In the genomic region with DNA sequence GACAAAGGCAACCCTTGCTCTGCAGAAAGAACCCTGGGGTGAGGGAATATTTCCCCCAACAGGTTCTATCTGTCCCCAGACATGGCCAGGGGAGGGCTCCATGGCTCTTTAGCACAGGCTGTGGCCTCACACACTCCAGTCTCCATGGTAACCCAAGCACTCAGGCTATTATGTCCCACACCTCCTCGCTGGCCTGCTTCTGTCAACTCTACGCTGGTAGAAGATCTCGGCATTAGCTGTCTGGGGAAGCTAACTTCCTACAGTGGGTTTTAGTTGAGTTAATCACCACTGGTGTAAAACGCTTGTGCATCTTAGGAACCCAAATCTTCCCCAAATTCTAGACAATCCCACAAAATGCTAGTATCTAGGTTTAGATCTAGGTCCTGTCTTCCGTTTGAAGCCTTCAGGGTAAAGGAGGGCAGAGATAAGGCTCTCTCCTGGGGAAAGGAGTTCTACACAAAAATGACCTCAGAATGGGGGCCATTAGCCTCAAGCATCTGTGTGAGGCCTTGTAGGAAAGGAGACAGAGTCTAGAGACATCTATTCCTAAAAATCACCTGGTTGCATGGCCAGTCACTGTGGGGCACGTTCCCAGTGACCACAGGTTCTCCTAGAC, we compare ENCODE assay signal across 12 cellular contexts. TPM values are rescaled to one million over a fixed set of nuclear protein-coding genes. Genes with fewer than 3 reads are reported as not detected.
DNase-seq lines count a peak whose midpoint lies in the region; ATAC-seq lines count a peak whose summit lies in the region.
"Had no signal": no experiment of that assay in that cellular context is flagged by ENCODE, and none has a peak within 500 bp of the region (broad histone marks: within the 10 kb centered on the region; RNA-seq: fewer than 3 reads in every experiment).

No MANE protein-coding gene starts in this region.

- WGBS in mesendoderm (ENCODE audit: extremely low coverage, insufficient coverage, low lambda C conversion rate): no CpG with 5 or more reads among the region's 6 CpGs

- H3K27me3 ChIP-seq in endocrine pancreas (ENCODE audit: control insufficient read depth, insufficient read depth, low read length) (no peaks in the 10 kb centered on the region), mesendoderm (ENCODE audit: insufficient read depth, low read length, poor library complexity) (no peaks in the 10 kb centered on the region)

- no peaks in the 10 kb centered on the region for H3K79me1 ChIP-seq in mesendoderm (ENCODE audit: low read length)

- H3K9ac ChIP-seq in endocrine pancreas (ENCODE audit: control insufficient read depth, insufficient read depth, low read length) (peak overlapping the region; percentile 41), mesendoderm (ENCODE audit: low read length) (no peak overlapping the region)

- no peaks in the 10 kb centered on the region for H3K79me2 ChIP-seq in mesendoderm (ENCODE audit: control insufficient read depth, insufficient read depth, low read length)

- no peak overlapping the region for H4K5ac ChIP-seq in mesendoderm (ENCODE audit: low read length)

- H3K4me1 ChIP-seq in endocrine pancreas (ENCODE audit: control insufficient read depth, insufficient read depth, low read length): peaks cover 30% of the 10 kb centered on the region
- peaks cover 10% of the 10 kb centered on the region for H3K4me1 ChIP-seq in mesendoderm (ENCODE audit: control insufficient read depth, low read depth, low read length)

- no peak overlapping the region for H3K4me2 ChIP-seq in mesendoderm (ENCODE audit: low read length)
- H3K4me2 ChIP-seq: PC-9 had no signal

- no peak overlapping the region for H2BK15ac ChIP-seq in mesendoderm (replicated peaks; ENCODE audit: low read depth)

- H3K36me3 ChIP-seq in endocrine pancreas (ENCODE audit: control insufficient read depth, insufficient read depth, low read length) (no peaks in the 10 kb centered on the region), mesendoderm (ENCODE audit: control insufficient read depth, insufficient read depth, low read length) (no peaks in the 10 kb centered on the region)

- H3K23ac ChIP-seq in mesendoderm (ENCODE audit: low read length): no peak overlapping the region

- H3K18ac ChIP-seq in mesendoderm (ENCODE audit: low read length): no peak overlapping the region

- H3K27ac ChIP-seq in mesendoderm (ENCODE audit: low read depth, low read length): no peak overlapping the region
- H3K27ac ChIP-seq: PC-9 had no signal

- peak; percentile 82 for DNase-seq in ELF-1 (ENCODE audit: low read depth, low spot score)
- DNase-seq in NCI-H146 (lab: John Stamatoyannopoulos, UW): peak; percentile 90
- DNase-seq in mesendoderm: peak; percentile 96
- no peak for DNase-seq in GM03348 (ENCODE audit: low spot score)
- DNase-seq in NOMO-1 treated with DMSO at 0.1 percent for 48 hours (lab: John Stamatoyannopoulos, UW; ENCODE audit: unreplicated experiment): no peak
- DNase-seq: cortex of kidney, IMR-90, NCI-H446, PC-9 had no signal

- no peak overlapping the region for H2BK5ac ChIP-seq in mesendoderm (ENCODE audit: low read length)

- H3K4me3 ChIP-seq in endocrine pancreas (ENCODE audit: control insufficient read depth, insufficient read depth, low read length) (peak overlapping the region; percentile 5), mesendoderm (ENCODE audit: low read length) (no peak overlapping the region)
- H3K4me3 ChIP-seq: PC-9 had no signal

- no peaks in the 10 kb centered on the region for H3K9me3 ChIP-seq in endocrine pancreas (ENCODE audit: control insufficient read depth, low read length)

- H3K56ac ChIP-seq in mesendoderm (ENCODE audit: low read length): peak overlapping the region; percentile 12

- H2AK5ac ChIP-seq in mesendoderm (ENCODE audit: low read length): no peak overlapping the region

- no peak overlapping the region for H2BK120ac ChIP-seq in mesendoderm (ENCODE audit: low read depth, low read length)

- H3K4ac ChIP-seq in mesendoderm (ENCODE audit: low read depth, low read length): no peak overlapping the region

- no peak overlapping the region for H4K8ac ChIP-seq in mesendoderm (ENCODE audit: low read depth, low read length)

- no peak for ATAC-seq in GM19455 (IDR thresholded peaks at IDR 0.05; ENCODE audit: unreplicated experiment)
- ATAC-seq: esophagus mucosa had no signal

RNA-seq across cellular contexts. Expression of a gene that starts 36.7 kb away (rescaled TPM):
- 0.20 TPM for polyA plus RNA-seq in mesendoderm (2013, experiment 1 of 2)
- 0.15 TPM for polyA plus RNA-seq in mesendoderm (2013, experiment 2 of 2)

Comparison
In these comparisons a context has a peak if more than half of its experiments do, and no peak if none do; other contexts are left out.
1. DNase-seq: peak in ELF-1 (single experiment), NCI-H146 (single experiment) and mesendoderm (single experiment); none in GM03348 (single experiment) and NOMO-1 treated with DMSO at 0.1 percent for 48 hours (single experiment).